ENCODE assay signal across 10 cellular contexts in genomic region chr18:51666717-51667320, GRCh38.
A peak's percentile ranks its signal among the peaks of the same experiment; 100 is the strongest.
DNase-seq lines count a peak whose midpoint lies in the region; ATAC-seq and TF ChIP-seq lines count a peak whose summit lies in the region.
"Had no signal": no experiment of that assay in that cellular context is flagged by ENCODE, and none has a peak within 500 bp of the region (broad histone marks: within the 10 kb centered on the region; RNA-seq: fewer than 3 reads in every experiment).

No MANE protein-coding gene starts in this region.

- dilution Hi-C loops in mammary epithelial cell (cut with HindIII; ENCODE audit: low sequenced_read_pairs), result no loop called here

- H3K4me3 ChIP-seq in mammary epithelial cell (replicated peaks in 1 of 3; ENCODE audit: insufficient read depth in 1 of 3, low read depth in 2 of 3, low read length in 3 of 3) (no peak overlapping the region), neural cell (ENCODE audit: low read length) (no peak overlapping the region)

- H3K27ac ChIP-seq in mammary epithelial cell (ENCODE audit: insufficient read depth, low read depth, low read length), result no peak overlapping the region
- peak overlapping the region; percentile 46 for H3K27ac ChIP-seq in neural cell (ENCODE audit: low read length)

- H3K9ac ChIP-seq in mammary epithelial cell (ENCODE audit: insufficient read depth, low read length) (no peak overlapping the region), neural cell (ENCODE audit: low read length) (peak overlapping the region; percentile 36)

- ATAC-seq in omental fat pad (ENCODE audit: low FRiP score) (no peak), GM18505 (IDR thresholded peaks at IDR 0.05; ENCODE audit: unreplicated experiment) (no peak)

- no peaks in the 10 kb centered on the region for H3K27me3 ChIP-seq in mammary epithelial cell (ENCODE audit: insufficient read depth, low read length)
- H3K27me3 ChIP-seq in neural cell (ENCODE audit: insufficient read depth, low read depth, low read length), result no peaks in the 10 kb centered on the region

- H3K4me1 ChIP-seq in mammary epithelial cell (ENCODE audit: insufficient read depth, low read length), result no peaks in the 10 kb centered on the region
- H3K4me1 ChIP-seq: Caco-2 had no signal

- H4K20me1 ChIP-seq in mammary epithelial cell (ENCODE audit: insufficient read depth, low read length) (no peaks in the 10 kb centered on the region), neural cell (ENCODE audit: insufficient read depth) (no peaks in the 10 kb centered on the region)

- H3K36me3 ChIP-seq in mammary epithelial cell (ENCODE audit: insufficient read depth, low read length) (no peaks in the 10 kb centered on the region), neural cell (ENCODE audit: insufficient read depth, low read length) (no peaks in the 10 kb centered on the region)

- CTCF ChIA-PET in mammary epithelial cell (lab: Charles Lee; ENCODE audit: low non-redundant PET), result interaction anchor here (0.6 kb wide), 1 partner anchor 470 kb away, joined by 5 read pairs; no protein-coding TSS in a partner anchor

- no peak for TF ChIP-seq POLR2A in GM18505 (IDR thresholded peaks at IDR 0.05; ENCODE audit: borderline replicate concordance, extremely low read depth, insufficient read depth, insufficient read length)

- TF ChIP-seq RAD21 in neural cell (conservative IDR thresholded peaks at IDR 0.05), result no peak

- no peaks in the 10 kb centered on the region for H3K9me2 ChIP-seq in neural cell (ENCODE audit: insufficient read depth, low read length)

- TF ChIP-seq EP300 in neural cell (conservative IDR thresholded peaks at IDR 0.05; ENCODE audit: poor library complexity, severe bottlenecking), result no peak

- intact Hi-C loops in mammary epithelial cell (cut with micrococcal nuclease), result loop anchor here (5.0 kb wide), 3 partner anchors 390 to 1485 kb away; no protein-coding TSS in a partner anchor

- DNase-seq in DMS153 treated with DMSO at 0.1 percent for 48 hours (lab: John Stamatoyannopoulos, UW; ENCODE audit: unreplicated experiment) (peak; percentile 53), NCI-H2227 treated with DMSO at 0.1 percent for 48 hours (lab: John Stamatoyannopoulos, UW) (peak; percentile 86), mammary epithelial cell (no peak), GDM1 (lab: John Stamatoyannopoulos, UW) (no peak), omental fat pad (ENCODE audit: low spot score) (no peak)
- no peak for DNase-seq in activated naive CD4-positive, alpha-beta T cell treated with anti-CD3 and anti-CD28 coated beads, Interleukin-2, amount 50 U/mL, for 16 hours
- DNase-seq: activated gamma-delta T cell treated with Interleukin-2 at 50 U/mL for 16 hours, Caco-2 had no signal

- H3K79me2 ChIP-seq in mammary epithelial cell (ENCODE audit: insufficient read depth, low read length) (no peaks in the 10 kb centered on the region), neural cell (replicated peaks; ENCODE audit: insufficient read depth, low read length) (no peaks in the 10 kb centered on the region)

- no peaks in the 10 kb centered on the region for H3F3A ChIP-seq in neural cell (ENCODE audit: insufficient read depth, low read length, poor library complexity, severe bottlenecking)

- WGBS in mammary epithelial cell (ENCODE audit: low coverage, missing lambda C conversion rate), result 52% methylated on average over 10 of the region's 10 CpGs

- no peaks in the 10 kb centered on the region for H3K9me3 ChIP-seq in mammary epithelial cell (replicated peaks; ENCODE audit: insufficient read depth, low read length)
- no peaks in the 10 kb centered on the region for H3K9me3 ChIP-seq in neural cell (ENCODE audit: low read length)
- H3K9me3 ChIP-seq: Caco-2 had no signal

- H3K4me2 ChIP-seq in mammary epithelial cell (ENCODE audit: insufficient read depth, low read depth, low read length) (no peak overlapping the region), neural cell (ENCODE audit: low read length) (no peak overlapping the region)

- BruUV-seq in mammary epithelial cell (replicated peaks; lab: Mats Ljungman, UMichigan), result no TSS peak

- in situ Hi-C loops in mammary epithelial cell (cut with MboI; ENCODE audit: low sequenced_read_pairs in 2 of 2), result loop anchor here (10.0 to 25.0 kb wide), 6 partner anchors 555 to 1720 kb away; no protein-coding TSS in a partner anchor

- TF ChIP-seq CTCF in mammary epithelial cell (conservative IDR thresholded peaks at IDR 0.05 in 1 of 2, IDR thresholded peaks at IDR 0.05 in 1 of 2; ENCODE audit: extremely low read depth in 1 of 2, insufficient read depth in 1 of 2, low read depth in 1 of 2, low read length in 2 of 2) (no peak), neural cell (IDR thresholded peaks at IDR 0.05; ENCODE audit: poor library complexity, severe bottlenecking) (no peak), omental fat pad (IDR thresholded peaks at IDR 0.05) (no peak)

- H2AFZ ChIP-seq in mammary epithelial cell (ENCODE audit: low read depth, low read length) (peak overlapping the region; percentile 46), neural cell (ENCODE audit: low read depth, low read length) (peak overlapping the region; percentile 28)

TF ChIP-seq in neural cell, 6 proteins besides CTCF, POLR2A, EP300 and RAD21:
- TF ChIP-seq EZH2 (IDR thresholded peaks at IDR 0.05; ENCODE audit: borderline replicate concordance, insufficient read depth, low read length, poor library complexity, severe bottlenecking), result no peak
- TF ChIP-seq TAF1 (IDR thresholded peaks at IDR 0.05; ENCODE audit: low read depth), result no peak
- TF ChIP-seq REST (IDR thresholded peaks at IDR 0.05; ENCODE audit: borderline replicate concordance), result no peak
- TF ChIP-seq MXI1 (conservative IDR thresholded peaks at IDR 0.05; ENCODE audit: poor library complexity, severe bottlenecking), result no peak
- no peak for TF ChIP-seq POLR2AphosphoS5 (IDR thresholded peaks at IDR 0.05)
- peak; percentile 24 for TF ChIP-seq SMC3 (conservative IDR thresholded peaks at IDR 0.05; ENCODE audit: poor library complexity)
TF ChIP-seq in neural cell: peak in this region for 1.

Comparison
In these comparisons a context has a peak if more than half of its experiments do, and no peak if none do; other contexts are left out.
1. DNase-seq: peak in DMS153 treated with DMSO at 0.1 percent for 48 hours (single experiment) and NCI-H2227 treated with DMSO at 0.1 percent for 48 hours (single experiment); none in mammary epithelial cell (single experiment), activated naive CD4-positive, alpha-beta T cell treated with anti-CD3 and anti-CD28 coated beads, Interleukin-2, amount 50 U/mL, for 16 hours (single experiment), GDM1 (single experiment) and omental fat pad (single experiment).